In the genomic region with DNA sequence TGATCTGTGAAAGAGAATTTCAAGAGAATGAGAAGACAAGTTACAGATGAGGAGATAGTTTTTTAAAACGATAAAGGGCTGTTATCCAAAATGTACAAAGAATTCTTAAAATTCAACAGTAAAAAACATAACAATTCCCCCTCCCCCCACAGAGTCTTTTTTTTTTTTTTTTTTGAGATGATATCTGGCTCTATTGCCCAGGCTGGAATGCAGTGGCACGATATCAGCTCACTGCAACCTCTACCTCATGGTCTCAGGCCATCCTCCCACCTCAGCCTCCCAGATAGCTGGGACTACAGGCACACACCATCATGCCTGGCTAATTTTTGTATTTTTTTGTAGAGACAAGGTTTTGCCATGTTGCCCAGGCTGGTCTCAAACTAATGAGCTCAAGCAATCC, we compare ENCODE assay signal across 13 cellular contexts. TPM values are rescaled to one million over a fixed set of nuclear protein-coding genes. Genes with fewer than 3 reads are reported as not detected.
"Had no signal": no experiment of that assay in that cellular context is flagged by ENCODE, and none has a peak within 500 bp of the region (broad histone marks: within the 10 kb centered on the region; RNA-seq: fewer than 3 reads in every experiment).

No MANE protein-coding gene starts in this region.

RNA-seq across cellular contexts. Expression of a gene that starts 21.7 kb away (rescaled TPM):
- total RNA-seq: activated B cell treated with CpG ODN at 0.5 μM for 24 hours; activated CD4-positive, alpha-beta memory T cell treated with anti-CD3 and anti-CD28 coated beads for 36 hours; activated CD4-positive, alpha-beta memory T cell treated with anti-CD3 and anti-CD28 coated beads, Interleukin-2, amount 10 ng/mL, durations not matched to agents 7 days and 5 days; activated CD4-positive, alpha-beta T cell treated with anti-CD3 and anti-CD28 coated beads for 36 hours; activated CD4-positive, alpha-beta T cell treated with anti-CD3 and anti-CD28 coated beads, Interleukin-2, amount 10 ng/mL, durations not matched to agents 24 days and 14 days; activated CD4-positive, alpha-beta T cell treated with anti-CD3 and anti-CD28 coated beads, Interleukin-2, amount 10 ng/mL, durations not matched to agents 7 days and 5 days; activated CD8-positive, alpha-beta memory T cell treated with anti-CD3 and anti-CD28 coated beads for 36 hours; activated CD8-positive, alpha-beta memory T cell treated with anti-CD3 and anti-CD28 coated beads, Interleukin-2, amount 10 ng/mL, durations not matched to agents 7 days and 5 days; activated CD8-positive, alpha-beta T cell treated with anti-CD3 and anti-CD28 coated beads for 36 hours; activated CD8-positive, alpha-beta T cell treated with anti-CD3 and anti-CD28 coated beads, Interleukin-2, amount 10 ng/mL, durations not matched to agents 7 days and 5 days; T-helper 1 cell treated with Interleukin-12 subunit alpha and Interleukin-12 subunit beta and Interleukin-4 antibody, amounts not matched to agents 30 ng/mL and 1 ng/mL, for 36 hours; T-helper 17 cell; T-helper 2 cell treated with Interferon-gamma antibody and Interleukin-4, amounts not matched to agents 100 ng/mL and 5 ng/mL, for 36 hours had no signal
